19 cellular contexts compared by ENCODE assay signal in the genomic region with DNA sequence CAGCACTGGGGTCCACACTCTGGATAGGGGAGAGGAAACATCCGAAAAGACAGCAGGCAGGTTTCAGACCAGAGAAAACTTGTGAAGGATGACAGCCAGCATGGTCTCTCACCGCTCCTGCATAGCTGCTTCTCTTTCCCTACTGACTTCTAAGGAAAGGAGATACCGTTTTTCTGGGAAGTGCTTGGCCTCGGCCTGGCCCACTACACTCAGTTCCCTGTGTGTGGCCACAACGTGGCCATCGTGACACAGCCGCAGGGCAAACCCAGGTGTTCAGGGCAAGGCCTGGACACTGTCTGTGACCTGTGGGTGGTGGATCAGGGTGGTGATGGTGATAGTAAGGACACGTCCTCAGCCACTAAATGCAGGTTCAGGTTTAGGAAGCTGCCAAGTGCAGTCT. TPM values are rescaled to one million over a fixed set of nuclear protein-coding genes. Genes with fewer than 3 reads are reported as not detected.
DNase-seq lines count a peak whose midpoint lies in the region; ATAC-seq, FAIRE-seq and TF ChIP-seq lines count a peak whose summit lies in the region.
"Had no signal": no experiment of that assay in that cellular context is flagged by ENCODE, and none has a peak within 500 bp of the region (broad histone marks: within the 10 kb centered on the region; RNA-seq: fewer than 3 reads in every experiment).

No MANE protein-coding gene starts in this region.

- H4K20me1 ChIP-seq in GM23338 (replicated peaks; ENCODE audit: insufficient read depth) = no peaks in the 10 kb centered on the region
- H4K20me1 ChIP-seq in keratinocyte (ENCODE audit: control insufficient read depth, extremely low read depth, insufficient read depth, low read length) = no peaks in the 10 kb centered on the region

- H3K27me3 Mint-ChIP-seq in activated naive CD4-positive, alpha-beta T cell treated with anti-CD3 and anti-CD28 coated beads, Interleukin-2, amount 10 ng/mL, durations not matched to agents 7 days and 5 days = peaks cover 50% of the 10 kb centered on the region
- peaks cover 6% of the 10 kb centered on the region for H3K27me3 Mint-ChIP-seq in GM23338 (ENCODE audit: insufficient read depth, low read depth, poor library complexity)
- peaks cover 6% of the 10 kb centered on the region for H3K27me3 Mint-ChIP-seq in activated T-cell treated with anti-CD3 and anti-CD28 coated beads, Interleukin-2, amount 50 U/mL, for 4 hours (ENCODE audit: low read depth)
- peaks cover 12 to 25% of the 10 kb centered on the region in 2 donors for H3K27me3 Mint-ChIP-seq in CD8-positive, alpha-beta memory T cell

- POLR2A ChIA-PET in CD8-positive, alpha-beta memory T cell (lab: Charles Lee) = no interaction called here

- no peaks in the 10 kb centered on the region for H3K4me1 Mint-ChIP-seq in activated naive CD4-positive, alpha-beta T cell treated with anti-CD3 and anti-CD28 coated beads, Interleukin-2, amount 10 ng/mL, durations not matched to agents 7 days and 5 days
- peaks cover 35% of the 10 kb centered on the region for H3K4me1 Mint-ChIP-seq in GM23338
- H3K4me1 Mint-ChIP-seq in activated T-cell treated with anti-CD3 and anti-CD28 coated beads, Interleukin-2, amount 50 U/mL, for 4 hours (ENCODE audit: low read depth) = no peaks in the 10 kb centered on the region
- H3K4me1 Mint-ChIP-seq in CD8-positive, alpha-beta memory T cell = peaks cover 0 to 4% (median 0%) of the 10 kb centered on the region in 3 donors

- peak overlapping the region; percentile 25 for H3K27ac Mint-ChIP-seq in activated naive CD4-positive, alpha-beta T cell treated with anti-CD3 and anti-CD28 coated beads, Interleukin-2, amount 10 ng/mL, durations not matched to agents 7 days and 5 days
- 0 out of 2 replicates have a peak overlapping the region, but pooled peaks have one; percentile 34 for H3K27ac Mint-ChIP-seq in GM23338
- H3K27ac Mint-ChIP-seq in CD8-positive, alpha-beta memory T cell = peak overlapping the region in 1 of 8 donors; percentile 73

- no peaks in the 10 kb centered on the region for H3K9me3 Mint-ChIP-seq in activated naive CD4-positive, alpha-beta T cell treated with anti-CD3 and anti-CD28 coated beads, Interleukin-2, amount 10 ng/mL, durations not matched to agents 7 days and 5 days
- H3K9me3 Mint-ChIP-seq in GM23338 = no peaks in the 10 kb centered on the region
- H3K9me3 Mint-ChIP-seq in activated T-cell treated with anti-CD3 and anti-CD28 coated beads, Interleukin-2, amount 50 U/mL, for 4 hours = no peaks in the 10 kb centered on the region
- H3K9me3 Mint-ChIP-seq in CD8-positive, alpha-beta memory T cell = no peaks in the 10 kb centered on the region

- no peaks in the 10 kb centered on the region for H3K36me3 Mint-ChIP-seq in activated naive CD4-positive, alpha-beta T cell treated with anti-CD3 and anti-CD28 coated beads, Interleukin-2, amount 10 ng/mL, durations not matched to agents 7 days and 5 days
- H3K36me3 Mint-ChIP-seq in GM23338 (ENCODE audit: low read depth) = no peaks in the 10 kb centered on the region; the same call in 2 of the 3 replicates
- no peaks in the 10 kb centered on the region for H3K36me3 Mint-ChIP-seq in activated T-cell treated with anti-CD3 and anti-CD28 coated beads, Interleukin-2, amount 50 U/mL, for 4 hours (ENCODE audit: insufficient read depth)
- no peaks in the 10 kb centered on the region for H3K36me3 Mint-ChIP-seq in CD8-positive, alpha-beta memory T cell
- H3K36me3 Mint-ChIP-seq: CD4-positive, CD25-positive, alpha-beta regulatory T cell had no signal

- no peaks in the 10 kb centered on the region for H3K9me2 ChIP-seq in GM23338 (ENCODE audit: insufficient read depth)

- H3K4me1 ChIP-seq in GM23338 (ENCODE audit: insufficient read depth) = no peaks in the 10 kb centered on the region
- H3K4me1 ChIP-seq in keratinocyte (ENCODE audit: control insufficient read depth, extremely low read depth, insufficient read depth, low read length) = peaks cover 22% of the 10 kb centered on the region
- H3K4me1 ChIP-seq in CD8-positive, alpha-beta memory T cell (ENCODE audit: insufficient read depth, low read length) = no peaks in the 10 kb centered on the region
- H3K4me1 ChIP-seq: BE2C had no signal

- intact Hi-C loops in posterior vena cava (cut with DNase I) = no loop called here

- H3K79me2 ChIP-seq in GM23338 (replicated peaks; ENCODE audit: insufficient read depth) = no peaks in the 10 kb centered on the region
- H3K79me2 ChIP-seq in keratinocyte (ENCODE audit: control insufficient read depth, insufficient read depth, low read length) = no peaks in the 10 kb centered on the region

- H3K4me2 ChIP-seq in GM23338 (no peak overlapping the region), keratinocyte (ENCODE audit: control insufficient read depth, extremely low read depth, insufficient read depth, low read depth, low read length) (no peak overlapping the region)

- no peak for TF ChIP-seq CTCF in GM23338 (conservative IDR thresholded peaks at IDR 0.05; ENCODE audit: low read depth in 2 of 2)
- TF ChIP-seq CTCF in keratinocyte (optimal IDR thresholded peaks at IDR 0.05 in 1 of 3, IDR thresholded peaks at IDR 0.05 in 1 of 3, conservative IDR thresholded peaks at IDR 0.05 in 1 of 3; ENCODE audit: extremely low read depth in 1 of 3, insufficient read depth in 2 of 3, low read length in 3 of 3) = no peak

- no peaks in the 10 kb centered on the region for H3K36me3 ChIP-seq in GM23338 (ENCODE audit: insufficient read depth)
- H3K36me3 ChIP-seq in keratinocyte (ENCODE audit: control insufficient read depth in 2 of 2, extremely low read depth in 1 of 2, insufficient read depth in 2 of 2, low read length in 2 of 2) = no peaks in the 10 kb centered on the region
- no peaks in the 10 kb centered on the region for H3K36me3 ChIP-seq in CD8-positive, alpha-beta memory T cell (ENCODE audit: insufficient read depth, low read length)
- H3K36me3 ChIP-seq: BE2C had no signal

- no peaks in the 10 kb centered on the region for H3F3A ChIP-seq in GM23338 (replicated peaks; ENCODE audit: low read depth)

- CTCF ChIA-PET in activated naive CD4-positive, alpha-beta T cell treated with anti-CD3 and anti-CD28 coated beads, Interleukin-2, amount 10 ng/mL, durations not matched to agents 7 days and 5 days (lab: Charles Lee) = no interaction called here
- CTCF ChIA-PET in CD8-positive, alpha-beta memory T cell (lab: Charles Lee) = interaction anchor here (1.7 kb wide), 1 partner anchor 337 kb away, joined by 4 read pairs; no protein-coding TSS in a partner anchor

- H2AFZ ChIP-seq in GM23338 (no peak overlapping the region), keratinocyte (ENCODE audit: control insufficient read depth, low read length) (no peak overlapping the region)

- H3K9ac ChIP-seq in keratinocyte (ENCODE audit: control insufficient read depth, extremely low read depth, insufficient read depth, low read length) = no peak overlapping the region

- H3K27ac ChIP-seq in GM23338 (ENCODE audit: low read depth) = no peak overlapping the region
- H3K27ac ChIP-seq in keratinocyte (ENCODE audit: control insufficient read depth, insufficient read depth, low read length) = no peak overlapping the region
- no peak overlapping the region for H3K27ac ChIP-seq in CD8-positive, alpha-beta memory T cell (ENCODE audit: low read depth, low read length)
- H3K27ac ChIP-seq: RWPE1 had no signal

- H3K27me3 ChIP-seq in GM23338 (ENCODE audit: insufficient read depth) = no peaks in the 10 kb centered on the region
- H3K27me3 ChIP-seq in keratinocyte (ENCODE audit: control insufficient read depth, extremely low read depth, insufficient read depth, low read length) = no peaks in the 10 kb centered on the region
- H3K27me3 ChIP-seq in CD8-positive, alpha-beta memory T cell (ENCODE audit: insufficient read depth, low read length, poor library complexity, severe bottlenecking) = no peaks in the 10 kb centered on the region
- H3K27me3 ChIP-seq: BE2C had no signal

- no peak for DNase-seq in activated naive CD4-positive, alpha-beta T cell treated with anti-CD3 and anti-CD28 coated beads, Interleukin-2, amount 10 ng/mL, durations not matched to agents 7 days and 5 days
- no peak for DNase-seq in activated naive CD4-positive, alpha-beta T cell (lab: John Stamatoyannopoulos, UW)
- DNase-seq in GM23338 (ENCODE audit: low spot score) = no peak
- DNase-seq in keratinocyte (ENCODE audit: low read depth, low spot score) = no peak
- DNase-seq in posterior vena cava (ENCODE audit: low spot score) = peak; percentile 56
- DNase-seq in activated T-cell treated with anti-CD3 and anti-CD28 coated beads, Interleukin-2, amount 50 U/mL, for 4 hours = no peak
- no peak for DNase-seq in CD8-positive, alpha-beta memory T cell
- DNase-seq: 8988T; ACHN; BE2C; CD4-positive, CD25-positive, alpha-beta regulatory T cell; GF-D8; HCEC 1CT; NCI-H2171 treated with DMSO at 0.1 percent for 48 hours had no signal

- no peak overlapping the region for H3K4me3 Mint-ChIP-seq in activated naive CD4-positive, alpha-beta T cell treated with anti-CD3 and anti-CD28 coated beads, Interleukin-2, amount 10 ng/mL, durations not matched to agents 7 days and 5 days
- H3K4me3 Mint-ChIP-seq in GM23338 = no peak overlapping the region
- H3K4me3 Mint-ChIP-seq in activated T-cell treated with anti-CD3 and anti-CD28 coated beads, Interleukin-2, amount 50 U/mL, for 4 hours = no peak overlapping the region
- no peak overlapping the region for H3K4me3 Mint-ChIP-seq in CD8-positive, alpha-beta memory T cell
- H3K4me3 Mint-ChIP-seq: CD4-positive, CD25-positive, alpha-beta regulatory T cell had no signal

- FAIRE-seq in keratinocyte (lab: Jason Lieb, UNC) = peak; percentile 13
- FAIRE-seq: GM12892, GM19239 had no signal

- dilution Hi-C loops in keratinocyte (cut with MboI; ENCODE audit: extremely low pct_ligation_motif_present, low sequenced_read_pairs) = no loop called here

- H3K9me3 ChIP-seq in keratinocyte (ENCODE audit: control insufficient read depth, low read depth, low read length) = no peaks in the 10 kb centered on the region
- no peaks in the 10 kb centered on the region for H3K9me3 ChIP-seq in CD8-positive, alpha-beta memory T cell (ENCODE audit: low read length)
- H3K9me3 ChIP-seq: BE2C had no signal

- ATAC-seq in GM23338 (no peak), HG02610 (IDR thresholded peaks at IDR 0.05; ENCODE audit: unreplicated experiment) (no peak)
- ATAC-seq in activated T-cell treated with anti-CD3 and anti-CD28 coated beads, Interleukin-2, amount 50 U/mL, for 4 hours = no peak
- ATAC-seq: Panc1 had no signal

- H3K4me3 ChIP-seq in GM23338 (no peak overlapping the region), keratinocyte (ENCODE audit: control insufficient read depth in 2 of 3, extremely low read depth in 1 of 3, insufficient read depth in 2 of 3, low read depth in 1 of 3, low read length in 3 of 3) (no peak overlapping the region)
- no peak overlapping the region for H3K4me3 ChIP-seq in CD8-positive, alpha-beta memory T cell (ENCODE audit: low read length)

- H3K9me1 ChIP-seq in keratinocyte (ENCODE audit: control insufficient read depth, extremely low read depth, insufficient read depth, low read length) = no peaks in the 10 kb centered on the region

RNA-seq across cellular contexts. Expression of a gene that starts 34.2 kb away (rescaled TPM):
- 123 and 126 TPM in 2 replicates for total RNA-seq in GM23338 (2014; rRNA removed; shearing (Covaris generic))
- 83.8 and 91.1 TPM in 2 replicates for polyA plus RNA-seq in GM23338 (2016; fragmentation: Nextera tagmentation; extraction: Ambion mirVana)
- 2.3 to 2.8 TPM (median 2.4 TPM) in 3 replicates for polyA plus RNA-seq in keratinocyte
- polyA plus RNA-seq in keratinocyte (2011; ENCODE audit: low read depth) = 6.8 TPM
- polyA plus RNA-seq in keratinocyte (2011; cell fraction: cytosol; rRNA removed) = 1.8 and 2.8 TPM in 2 replicates
- polyA plus RNA-seq in keratinocyte (2011; cell fraction: nucleus; rRNA removed) = 2.6 and 2.9 TPM in 2 replicates
- polyA plus RNA-seq in keratinocyte (2012; ENCODE audit: low replicate concordance) = 3.4 and 7.9 TPM in 2 replicates
- polyA minus RNA-seq in keratinocyte = 1.8 to 2.1 TPM (median 2.0 TPM) in 3 replicates
- 0.96 TPM for polyA minus RNA-seq in keratinocyte (2011; cell fraction: cytosol; rRNA and poly(A)+ RNA removed)
- polyA minus RNA-seq in keratinocyte (2011; cell fraction: nucleus; rRNA and poly(A)+ RNA removed) = 1.1 and 2.9 TPM in 2 replicates
- total RNA-seq in posterior vena cava = 10 to 100 TPM; 32.1 to 42.7 TPM
- 10 to 100 TPM; 29.2 to 31.2 (median 29.3) TPM for total RNA-seq in activated T-cell treated with anti-CD3 and anti-CD28 coated beads, Interleukin-2, amount 50 U/mL, for 4 hours
- total RNA-seq in CD8-positive, alpha-beta memory T cell = 10 to 100 TPM; 72.2 to 72.4 TPM
- 100 TPM for polyA plus RNA-seq in CD8-positive, alpha-beta memory T cell
